13 cellular contexts compared by ENCODE assay signal in genomic region chr2:220165401-220165800, GRCh38.
DNase-seq lines count a peak whose midpoint lies in the region; ATAC-seq lines count a peak whose summit lies in the region.
"Had no signal": no experiment of that assay in that cellular context is flagged by ENCODE, and none has a peak within 500 bp of the region (broad histone marks: within the 10 kb centered on the region; RNA-seq: fewer than 3 reads in every experiment).

No MANE protein-coding gene starts in this region.

- H3K4me3 ChIP-seq in SJCRH30, result no peak overlapping the region
- H3K4me3 ChIP-seq in mesenchymal stem cell (ENCODE audit: insufficient read depth in 1 of 2, low read depth in 1 of 2, low read length in 2 of 2), result no peak overlapping the region

- H2AK5ac ChIP-seq in mesenchymal stem cell (ENCODE audit: low read length, severe bottlenecking), result no peak overlapping the region

- H3K9me3 ChIP-seq in SJCRH30 (replicated peaks) (no peaks in the 10 kb centered on the region), mesenchymal stem cell (ENCODE audit: control insufficient read depth, low read length) (no peaks in the 10 kb centered on the region)

- H2BK120ac ChIP-seq in mesenchymal stem cell (ENCODE audit: low read depth, low read length), result no peak overlapping the region

- no peak overlapping the region for H3K4ac ChIP-seq in mesenchymal stem cell (ENCODE audit: low read depth in 1 of 2, low read length in 2 of 2)

- peak; percentile 72 for ATAC-seq in left colon
- ATAC-seq in HG02642 (IDR thresholded peaks at IDR 0.05; ENCODE audit: poor library complexity, unreplicated experiment), result no peak

- H4K8ac ChIP-seq in mesenchymal stem cell (ENCODE audit: low read length), result no peak overlapping the region

- H4K91ac ChIP-seq in mesenchymal stem cell (ENCODE audit: low read length), result no peak overlapping the region

- H3K18ac ChIP-seq in mesenchymal stem cell (ENCODE audit: low read depth in 1 of 2, low read length in 2 of 2), result no peak overlapping the region

- no peak overlapping the region for H2BK15ac ChIP-seq in mesenchymal stem cell (ENCODE audit: low read depth, poor library complexity, severe bottlenecking)

- no peak overlapping the region for H3K23ac ChIP-seq in mesenchymal stem cell (ENCODE audit: low read length in 2 of 2)

- no peaks in the 10 kb centered on the region for H3K79me1 ChIP-seq in mesenchymal stem cell (replicated peaks; ENCODE audit: low read length, poor library complexity, severe bottlenecking)

- H3K4me1 ChIP-seq in SJCRH30, result no peaks in the 10 kb centered on the region
- no peaks in the 10 kb centered on the region for H3K4me1 ChIP-seq in mesenchymal stem cell (ENCODE audit: control insufficient read depth, insufficient read depth, low read depth, low read length)

- H3K14ac ChIP-seq in mesenchymal stem cell (ENCODE audit: low read length in 2 of 2), result no peak overlapping the region

- 48% methylated on average over 4 of the region's 4 CpGs for WGBS in mesenchymal stem cell

- no peak overlapping the region for H2BK5ac ChIP-seq in mesenchymal stem cell (ENCODE audit: low read depth, low read length, poor library complexity, severe bottlenecking)

- intact Hi-C loops in left colon (cut with DNase I, micrococcal nuclease), result no loop called here

- no peaks in the 10 kb centered on the region for H3K36me3 ChIP-seq in SJCRH30
- H3K36me3 ChIP-seq in mesenchymal stem cell (ENCODE audit: control insufficient read depth in 1 of 2, insufficient read depth in 2 of 2, low read depth in 1 of 2, low read length in 2 of 2), result no peaks in the 10 kb centered on the region

- no peak overlapping the region for H3K27ac ChIP-seq in SJCRH30
- no peak overlapping the region for H3K27ac ChIP-seq in mesenchymal stem cell (ENCODE audit: low read length, poor library complexity, severe bottlenecking)

- H2AFZ ChIP-seq in mesenchymal stem cell (ENCODE audit: low read depth, low read length), result no peak overlapping the region

- DNase-seq in COLO668 (lab: John Stamatoyannopoulos, UW; ENCODE audit: unreplicated experiment), result peak; percentile 88
- DNase-seq in NCI-H187 treated with DMSO at 0.1 percent for 48 hours (lab: John Stamatoyannopoulos, UW), result peak; percentile 2
- peak; percentile 9 to 20 for DNase-seq in SJCRH30
- peak in 1 of 2 donors; percentile 36 for DNase-seq in left colon
- DNase-seq in islet precursor cell, result no peak
- no peak for DNase-seq in activated CD8-positive, alpha-beta memory T cell treated with anti-CD3 and anti-CD28 coated beads, Interleukin-2, amount 50 U/mL, for 48 hours
- no peak for DNase-seq in mesenchymal stem cell
- DNase-seq: activated CD4-positive, alpha-beta T cell treated with anti-CD3 and anti-CD28 coated beads, Interleukin-2, amount 10 ng/mL, durations not matched to agents 7 days and 5 days; dermis blood vessel endothelial cell; GDM1; NCI-H524 treated with DMSO at 0.1 percent for 48 hours; retina had no signal

- H2BK12ac ChIP-seq in mesenchymal stem cell (ENCODE audit: low read length in 2 of 2), result no peak overlapping the region

- H3K4me2 ChIP-seq in mesenchymal stem cell (ENCODE audit: low read length, poor library complexity, severe bottlenecking), result no peak overlapping the region

- H3K27me3 ChIP-seq in SJCRH30 (no peaks in the 10 kb centered on the region), mesenchymal stem cell (ENCODE audit: control insufficient read depth in 1 of 2, insufficient read depth in 1 of 2, low read length in 2 of 2) (no peaks in the 10 kb centered on the region)

- H3K9ac ChIP-seq in mesenchymal stem cell (ENCODE audit: low read length), result no peak overlapping the region

Comparison
In these comparisons a context has a peak if more than half of its experiments do, and no peak if none do; other contexts are left out.
1. DNase-seq: peak in COLO668 (single experiment), NCI-H187 treated with DMSO at 0.1 percent for 48 hours (single experiment) and SJCRH30 (2 of 2); none in islet precursor cell (single experiment), activated CD8-positive, alpha-beta memory T cell treated with anti-CD3 and anti-CD28 coated beads, Interleukin-2, amount 50 U/mL, for 48 hours (single experiment) and mesenchymal stem cell (single experiment).